In genomic region chr2:109715302-109715937, GRCh38 we compare ENCODE assay signal across 8 cellular contexts.
DNase-seq lines count a peak whose midpoint lies in the region; ATAC-seq and TF ChIP-seq lines count a peak whose summit lies in the region.

No MANE protein-coding gene starts in this region.

- H3K9me3 Mint-ChIP-seq in activated CD8-positive, alpha-beta memory T cell treated with anti-CD3 and anti-CD28 coated beads, Interleukin-2, amount 10 ng/mL, durations not matched to agents 7 days and 5 days (ENCODE audit: low read depth): no peaks in the 10 kb centered on the region

- TF ChIP-seq POLR2A in Peyer's patch (IDR thresholded peaks at IDR 0.05): no peak

- H3K4me1 Mint-ChIP-seq in activated CD8-positive, alpha-beta memory T cell treated with anti-CD3 and anti-CD28 coated beads, Interleukin-2, amount 10 ng/mL, durations not matched to agents 7 days and 5 days: no peaks in the 10 kb centered on the region

- TF ChIP-seq CTCF in Peyer's patch (IDR thresholded peaks at IDR 0.05) (peak in 4 of 6 experiments; percentile 40 to 89 (median 85)), fibroblast of villous mesenchyme (IDR thresholded peaks at IDR 0.05; ENCODE audit: insufficient read depth, low read depth, low read length) (peak; percentile 37)

- H3K4me3 ChIP-seq in Peyer's patch (no peak overlapping the region), fibroblast of villous mesenchyme (ENCODE audit: low read depth, low read length) (no peak overlapping the region)

- no peaks in the 10 kb centered on the region for H3K36me3 ChIP-seq in Peyer's patch

- CTCF ChIA-PET in activated CD8-positive, alpha-beta memory T cell treated with anti-CD3 and anti-CD28 coated beads, Interleukin-2, amount 10 ng/mL, durations not matched to agents 7 days and 5 days (lab: Charles Lee): interaction anchor here (1.0 kb wide), 1 partner anchor 169 kb away, joined by 3 read pairs; no protein-coding TSS in a partner anchor

- DNase-seq in Daoy (ENCODE audit: low read depth) (peak; percentile 20), Peyer's patch (peak in 2 of 3 donors; percentile 63 to 76), fibroblast of villous mesenchyme (ENCODE audit: low read depth) (no peak), posterior vena cava (ENCODE audit: low spot score) (peak; percentile 61), NCI-H2227 treated with DMSO at 0.1 percent for 48 hours (lab: John Stamatoyannopoulos, UW) (no peak), NCI-H146 (lab: John Stamatoyannopoulos, UW) (no peak)
- DNase-seq in activated CD8-positive, alpha-beta memory T cell treated with anti-CD3 and anti-CD28 coated beads, Interleukin-2, amount 10 ng/mL, durations not matched to agents 7 days and 5 days: no peak

- H3K27me3 Mint-ChIP-seq in activated CD8-positive, alpha-beta memory T cell treated with anti-CD3 and anti-CD28 coated beads, Interleukin-2, amount 10 ng/mL, durations not matched to agents 7 days and 5 days: no peaks in the 10 kb centered on the region

- H3K4me3 Mint-ChIP-seq in activated CD8-positive, alpha-beta memory T cell treated with anti-CD3 and anti-CD28 coated beads, Interleukin-2, amount 10 ng/mL, durations not matched to agents 7 days and 5 days: no peak overlapping the region

- H3K4me1 ChIP-seq in Peyer's patch: no peaks in the 10 kb centered on the region

- ATAC-seq in GM21576 (IDR thresholded peaks at IDR 0.05; ENCODE audit: unreplicated experiment): no peak
- ATAC-seq in activated CD8-positive, alpha-beta memory T cell treated with anti-CD3 and anti-CD28 coated beads, Interleukin-2, amount 10 ng/mL, durations not matched to agents 7 days and 5 days: no peak

- H3K9me3 ChIP-seq in Peyer's patch: no peaks in the 10 kb centered on the region

- intact Hi-C loops in posterior vena cava (cut with DNase I): loop anchor here in 1 of 2 donors (10.0 kb wide), 1 partner anchor 171 kb away; no protein-coding TSS in a partner anchor

- no peaks in the 10 kb centered on the region for H3K27me3 ChIP-seq in Peyer's patch

- H3K27ac ChIP-seq in Peyer's patch: no peak overlapping the region

- no peak overlapping the region for H3K27ac Mint-ChIP-seq in activated CD8-positive, alpha-beta memory T cell treated with anti-CD3 and anti-CD28 coated beads, Interleukin-2, amount 10 ng/mL, durations not matched to agents 7 days and 5 days

- H3K36me3 Mint-ChIP-seq in activated CD8-positive, alpha-beta memory T cell treated with anti-CD3 and anti-CD28 coated beads, Interleukin-2, amount 10 ng/mL, durations not matched to agents 7 days and 5 days: no peaks in the 10 kb centered on the region

Comparison
In these comparisons a context has a peak if more than half of its experiments do, and no peak if none do; other contexts are left out.
1. DNase-seq: peak in Daoy (single experiment), Peyer's patch (2 of 3) and posterior vena cava (single experiment); none in fibroblast of villous mesenchyme (single experiment), NCI-H2227 treated with DMSO at 0.1 percent for 48 hours (single experiment), NCI-H146 (single experiment) and activated CD8-positive, alpha-beta memory T cell treated with anti-CD3 and anti-CD28 coated beads, Interleukin-2, amount 10 ng/mL, durations not matched to agents 7 days and 5 days (single experiment).